9 cellular contexts compared by ENCODE assay signal in genomic region chr12:101713059-101713682, GRCh38. TPM values are rescaled to one million over a fixed set of nuclear protein-coding genes. Genes with fewer than 3 reads are reported as not detected.
A peak's percentile ranks its signal among the peaks of the same experiment; 100 is the strongest.
DNase-seq lines count a peak whose midpoint lies in the region; ATAC-seq and TF ChIP-seq lines count a peak whose summit lies in the region.
"Had no signal": no experiment of that assay in that cellular context is flagged by ENCODE, and none has a peak within 500 bp of the region (broad histone marks: within the 10 kb centered on the region; RNA-seq: fewer than 3 reads in every experiment).

No MANE protein-coding gene starts in this region.

- no peak overlapping the region for H2AFZ ChIP-seq in parathyroid adenoma

- H3K4me3 ChIP-seq in choroid plexus epithelial cell (ENCODE audit: low read depth, low read length) (no peak overlapping the region), parathyroid adenoma (ENCODE audit: low read depth, low read length) (peak overlapping the region; percentile 23)
- H3K4me3 ChIP-seq in CD4-positive, alpha-beta memory T cell (ENCODE audit: low read length in 2 of 2): no peak overlapping the region

- CTCF ChIA-PET in CD4-positive, alpha-beta memory T cell (lab: Charles Lee; ENCODE audit: partially characterized antibody): no interaction called here

- H3K27me3 ChIP-seq in parathyroid adenoma (ENCODE audit: control insufficient read depth, insufficient read depth, low read length): no peaks in the 10 kb centered on the region
- no peaks in the 10 kb centered on the region for H3K27me3 ChIP-seq in CD4-positive, alpha-beta memory T cell (ENCODE audit: insufficient read depth, low read length)

- no peaks in the 10 kb centered on the region for H3K36me3 ChIP-seq in parathyroid adenoma (ENCODE audit: control insufficient read depth, insufficient read depth, low read length)
- H3K36me3 ChIP-seq in CD4-positive, alpha-beta memory T cell (ENCODE audit: insufficient read depth, low read length): no peaks in the 10 kb centered on the region

- no peaks in the 10 kb centered on the region for H3K9me3 Mint-ChIP-seq in CD4-positive, alpha-beta memory T cell

- H3K79me2 ChIP-seq in parathyroid adenoma: peaks cover 26% of the 10 kb centered on the region

- DNase-seq in choroid plexus epithelial cell (ENCODE audit: low read depth): peak; percentile 41
- DNase-seq in hippocampal formation (lab: John Stamatoyannopoulos, UW): peak; percentile 36 to 45
- DNase-seq in CD4-positive, alpha-beta memory T cell: no peak
- DNase-seq in activated CD4-positive, alpha-beta T cell treated with anti-CD3 and anti-CD28 coated beads, Interleukin-2, amount 50 U/mL, for 4 hours: no peak

- intact Hi-C loops in CD4-positive, alpha-beta memory T cell (cut with micrococcal nuclease): loop anchor here (5.0 kb wide), 1 partner anchor 41 kb away; no protein-coding TSS in a partner anchor

- no peaks in the 10 kb centered on the region for H3K36me3 Mint-ChIP-seq in CD4-positive, alpha-beta memory T cell

- H3K4me3 Mint-ChIP-seq in CD4-positive, alpha-beta memory T cell: no peak overlapping the region

- ATAC-seq in HG02588 (IDR thresholded peaks at IDR 0.05; ENCODE audit: unreplicated experiment) (no peak), HG02973 (IDR thresholded peaks at IDR 0.05; ENCODE audit: unreplicated experiment) (no peak)

- H3K9ac ChIP-seq in parathyroid adenoma: no peak overlapping the region

- POLR2A ChIA-PET in CD4-positive, alpha-beta memory T cell (lab: Charles Lee; ENCODE audit: partially characterized antibody): no interaction called here

- H3K4me2 ChIP-seq in parathyroid adenoma (ENCODE audit: low read length): peak overlapping the region; percentile 57

- no peaks in the 10 kb centered on the region for H3K9me3 ChIP-seq in parathyroid adenoma (ENCODE audit: control insufficient read depth, low read length)
- H3K9me3 ChIP-seq in CD4-positive, alpha-beta memory T cell (ENCODE audit: control insufficient read depth in 1 of 2, low read length in 2 of 2): no peaks in the 10 kb centered on the region

- peaks cover 6 to 14% (median 11%) of the 10 kb centered on the region in 4 donors for H3K4me1 Mint-ChIP-seq in CD4-positive, alpha-beta memory T cell

- no peaks in the 10 kb centered on the region for H3K27me3 Mint-ChIP-seq in CD4-positive, alpha-beta memory T cell

- H3K4me1 ChIP-seq in parathyroid adenoma: peaks cover 9% of the 10 kb centered on the region
- H3K4me1 ChIP-seq in CD4-positive, alpha-beta memory T cell (ENCODE audit: insufficient read depth, low read length): peaks cover 14% of the 10 kb centered on the region

- H3K27ac ChIP-seq in 22Rv1 (peak overlapping the region; percentile 89), parathyroid adenoma (peak overlapping the region; percentile 38)
- H3K27ac ChIP-seq in CD4-positive, alpha-beta memory T cell (ENCODE audit: low read depth, low read length): no peak overlapping the region

- TF ChIP-seq CTCF in 22Rv1 (IDR thresholded peaks at IDR 0.05) (no peak), choroid plexus epithelial cell (conservative IDR thresholded peaks at IDR 0.05; ENCODE audit: low read depth, low read length) (no peak), parathyroid adenoma (IDR thresholded peaks at IDR 0.05) (no peak)

- peak overlapping the region in 2 of 7 donors; percentile 1 to 14 for H3K27ac Mint-ChIP-seq in CD4-positive, alpha-beta memory T cell

RNA-seq across cellular contexts. Expression of gene CHPT1, which starts 15.7 kb away (rescaled TPM):
- 10 to 100 TPM; 17.7 to 19.1 TPM for total RNA-seq in CD4-positive, alpha-beta memory T cell
- 10 to 100 TPM; 12.6 to 24.3 TPM for polyA plus RNA-seq in CD4-positive, alpha-beta memory T cell

RNA-seq across cellular contexts. Expression of gene SYCP3, which starts 26.1 kb away (rescaled TPM):
- under 1 TPM; 0.23 to 0.28 TPM for total RNA-seq in CD4-positive, alpha-beta memory T cell
- under 1 TPM in 1 of 2 donors, not detected in 1; 0.15 TPM for polyA plus RNA-seq in CD4-positive, alpha-beta memory T cell
- total RNA-seq: astrocyte had no signal

Comparison
In these comparisons a context has a peak if more than half of its experiments do, and no peak if none do; other contexts are left out.
1. DNase-seq: peak in choroid plexus epithelial cell (single experiment) and hippocampal formation (2 of 2); none in CD4-positive, alpha-beta memory T cell (0 of 5) and activated CD4-positive, alpha-beta T cell treated with anti-CD3 and anti-CD28 coated beads, Interleukin-2, amount 50 U/mL, for 4 hours (0 of 2).